ENCODE assay signal across 6 cellular contexts in genomic region chr11:235180-235997, GRCh38. TPM values are rescaled to one million over a fixed set of nuclear protein-coding genes. Genes with fewer than 3 reads are reported as not detected.
DNase-seq lines count a peak whose midpoint lies in the region; ATAC-seq and TF ChIP-seq lines count a peak whose summit lies in the region.

No MANE protein-coding gene starts in this region.

- intact Hi-C loops in esophagus muscularis mucosa (cut with DNase I): loop anchor here (2.0 kb wide), 1 partner anchor 29 kb away; the partner anchor contains the start of genes BET1L and RIC8A

- peaks cover 0 to 38% (median 10%) of the 10 kb centered on the region in 4 donors for H3K36me3 ChIP-seq in esophagus muscularis mucosa

- no peaks in the 10 kb centered on the region for H3K9me3 ChIP-seq in esophagus muscularis mucosa

- no peak for TF ChIP-seq CTCF in RWPE1 (conservative IDR thresholded peaks at IDR 0.05; ENCODE audit: low read depth)
- no peak for TF ChIP-seq CTCF in esophagus muscularis mucosa (IDR thresholded peaks at IDR 0.05)

- peaks cover 21 to 34% (median 29%) of the 10 kb centered on the region in 4 donors for H3K4me1 ChIP-seq in esophagus muscularis mucosa

- peak; percentile 24 for DNase-seq in RWPE1 (ENCODE audit: low spot score)
- DNase-seq in esophagus muscularis mucosa (ENCODE audit: extremely low spot score): no peak
- peak; percentile 82 for DNase-seq in stimulated activated CD4-positive, alpha-beta T cell treated with anti-CD3 and anti-CD28 coated beads, Interleukin-15, amount 100 ng/mL, for 24 hours
- no peak for DNase-seq in dedifferentiated amniotic fluid mesenchymal stem cell (ENCODE audit: extremely low spot score)

- H3K4me3 ChIP-seq in esophagus muscularis mucosa: peak overlapping the region; percentile 72 to 100 (median 96)

- no peaks in the 10 kb centered on the region for H3K27me3 ChIP-seq in esophagus muscularis mucosa

- ATAC-seq in GM19463 (IDR thresholded peaks at IDR 0.05; ENCODE audit: unreplicated experiment): peak; percentile 3
- ATAC-seq in GM18870 (IDR thresholded peaks at IDR 0.05; ENCODE audit: unreplicated experiment): no peak

- peak overlapping the region; percentile 94 for H3K27ac ChIP-seq in RWPE1
- peak overlapping the region; percentile 85 to 98 (median 96) for H3K27ac ChIP-seq in esophagus muscularis mucosa (replicated peaks in 1 of 4)

- CTCF ChIA-PET in RWPE1 (lab: Yijun Ruan, JAX): no interaction called here

- no peak for TF ChIP-seq EP300 in esophagus muscularis mucosa (IDR thresholded peaks at IDR 0.05)

- no peak for TF ChIP-seq POLR2A in esophagus muscularis mucosa (IDR thresholded peaks at IDR 0.05; ENCODE audit: low read depth)

- 29% methylated on average over 21 of the region's 21 CpGs for WGBS in esophagus muscularis mucosa

- POLR2A ChIA-PET in RWPE1 (lab: Yijun Ruan, JAX; ENCODE audit: low non-redundant PET): interaction anchor here (0.7 to 1.0 kb wide), 2 partner anchors 19 to 31 kb away, joined by 3 read pairs; no protein-coding TSS in a partner anchor

RNA-seq across cellular contexts. Expression of gene SIRT3, which starts 0.8 kb away (rescaled TPM):
- 10 to 100 TPM in 3 of 4 donors, 1 to 10 TPM in 1; 7.9 to 20.1 (median 14.0) TPM for total RNA-seq in esophagus muscularis mucosa

RNA-seq across cellular contexts. Expression of gene PSMD13, which starts 1.4 kb away (rescaled TPM):
- 100 to 1,000 TPM in 1 of 4 donors, 10 to 100 TPM in 3; 86.4 to 124 (median 94.1) TPM for total RNA-seq in esophagus muscularis mucosa

RNA-seq across cellular contexts. Expression of gene RIC8A, which starts 27.9 kb away (rescaled TPM):
- total RNA-seq in esophagus muscularis mucosa: 100 to 1,000 TPM in 3 of 4 donors, 10 to 100 TPM in 1; 76.8 to 137 (median 123) TPM

RNA-seq across cellular contexts. Expression of gene BET1L, which starts 28.2 kb away (rescaled TPM):
- total RNA-seq in esophagus muscularis mucosa: 10 to 100 TPM; 16.2 to 32.9 (median 30.5) TPM

RNA-seq across cellular contexts. Expression of gene SCGB1C1, which starts 42.5 kb away (rescaled TPM):
- total RNA-seq in esophagus muscularis mucosa: not detected

Comparison
In these comparisons a context has a peak if more than half of its experiments do, and no peak if none do; other contexts are left out.
1. DNase-seq: peak in RWPE1 (single experiment) and stimulated activated CD4-positive, alpha-beta T cell treated with anti-CD3 and anti-CD28 coated beads, Interleukin-15, amount 100 ng/mL, for 24 hours (single experiment); none in esophagus muscularis mucosa (single experiment) and dedifferentiated amniotic fluid mesenchymal stem cell (single experiment).